ENCODE assay signal across 28 cellular contexts in genomic region chr3:128240232-128240631, GRCh38.
DNase-seq lines count a peak whose midpoint lies in the region; ATAC-seq, FAIRE-seq and TF ChIP-seq lines count a peak whose summit lies in the region.
"Had no signal": no experiment of that assay in that cellular context is flagged by ENCODE, and none has a peak within 500 bp of the region (broad histone marks: within the 10 kb centered on the region; RNA-seq: fewer than 3 reads in every experiment).

No MANE protein-coding gene starts in this region.

- no peaks in the 10 kb centered on the region for H3K36me3 Mint-ChIP-seq in Calu3 (ENCODE audit: insufficient read depth, unreplicated experiment)

- POLR2A ChIA-PET in Panc1 (lab: Charles Lee), result no interaction called here

- no peaks in the 10 kb centered on the region; the same call in 1 of the 2 replicates for H3K4me1 ChIP-seq in Panc1 (ENCODE audit: control insufficient read depth, insufficient read depth, low read length)

- H3K4me3 ChIP-seq in Panc1 (ENCODE audit: low read depth in 2 of 2, low read length in 2 of 2) (no peak overlapping the region), bronchial epithelial cell (ENCODE audit: low read depth, low read length) (no peak overlapping the region)
- H3K4me3 ChIP-seq: BLaER1, GM23248, MG63, SJCRH30 had no signal

- TF ChIP-seq CTCF in C4-2B (conservative IDR thresholded peaks at IDR 0.05) (no peak), Panc1 (IDR thresholded peaks at IDR 0.05) (no peak), bronchial epithelial cell (IDR thresholded peaks at IDR 0.05; ENCODE audit: insufficient read depth, low read length, severe bottlenecking) (no peak), Calu3 (IDR thresholded peaks at IDR 0.05; ENCODE audit: unreplicated experiment) (no peak)

- CTCF ChIA-PET in Panc1 (lab: Charles Lee) (no interaction called here), Calu3 (lab: Charles Lee) (no interaction called here)

- in situ Hi-C loops in Panc1 (cut with HindIII; ENCODE audit: low pct_unique_long_range_greater_than_20kb, low sequenced_read_pairs), result no loop called here

- ATAC-seq in Panc1 (peak; percentile 17; the same call in 1 of the 2 replicates), HG03108 (IDR thresholded peaks at IDR 0.05; ENCODE audit: unreplicated experiment) (no peak)
- ATAC-seq: PC-3, Right ventricle myocardium inferior, SK-N-SH treated with all-trans-retinoic acid at 6 μM for 48 hours had no signal

- intact Hi-C loops in Panc1 (cut with micrococcal nuclease; ENCODE audit: unreplicated experiment) (no loop called here), Calu3 (cut with micrococcal nuclease; ENCODE audit: unreplicated experiment) (no loop called here)

- no peaks in the 10 kb centered on the region for H3K9me3 ChIP-seq in Panc1 (ENCODE audit: control insufficient read depth, insufficient read depth, low read depth, low read length)
- H3K9me3 ChIP-seq: BLaER1, MG63, SJCRH30 had no signal

- H3K27ac ChIP-seq in C4-2B, result peak overlapping the region; percentile 91
- H3K27ac ChIP-seq in Panc1 (ENCODE audit: low read length), result no peak overlapping the region
- H3K27ac ChIP-seq: BLaER1, GM23248, SJCRH30 had no signal

- H3K9me3 Mint-ChIP-seq in Calu3 (ENCODE audit: low read depth, unreplicated experiment), result no peaks in the 10 kb centered on the region
- H3K9me3 Mint-ChIP-seq: CD8-positive, alpha-beta memory T cell had no signal

- no peak for TF ChIP-seq POLR2A in GM12891 (IDR thresholded peaks at IDR 0.05; ENCODE audit: low read depth, low read length)

- FAIRE-seq in GM12891 (lab: Jason Lieb, UNC) (no peak), bronchial epithelial cell (lab: Jason Lieb, UNC) (peak; percentile 43)
- FAIRE-seq: A204.1, HTR-8/SVneo had no signal

- H3K36me3 ChIP-seq in Panc1 (ENCODE audit: control insufficient read depth, insufficient read depth, low read length), result no peaks in the 10 kb centered on the region
- no peaks in the 10 kb centered on the region for H3K36me3 ChIP-seq in bronchial epithelial cell (ENCODE audit: control insufficient read depth, insufficient read depth, low read length)
- H3K36me3 ChIP-seq: BLaER1, MG63, SJCRH30 had no signal

- H3K27me3 ChIP-seq in Panc1 (ENCODE audit: control insufficient read depth, insufficient read depth, low read length) (no peaks in the 10 kb centered on the region), bronchial epithelial cell (ENCODE audit: control insufficient read depth, insufficient read depth, low read length) (no peaks in the 10 kb centered on the region)
- H3K27me3 ChIP-seq: BLaER1, MG63, SJCRH30 had no signal

- H3K4me3 Mint-ChIP-seq in Calu3 (ENCODE audit: low read depth, unreplicated experiment), result no peak overlapping the region

- no peak for DNase-seq in GM12891 (ENCODE audit: insufficient read length, low spot score)
- no peak for DNase-seq in Panc1 (ENCODE audit: low read depth, low spot score)
- DNase-seq in bronchial epithelial cell (ENCODE audit: low read depth), result no peak
- no peak for DNase-seq in amygdala (lab: John Stamatoyannopoulos, UW)
- DNase-seq in NAMALWA (ENCODE audit: low spot score), result no peak
- no peak for DNase-seq in Calu3
- DNase-seq: CD8-positive, alpha-beta memory T cell; DMS79 treated with DMSO at 0.1 percent for 48 hours; GF-D8; GM23248; H7; KG1; MG63; NCI-H1105 treated with DMSO at 0.1 percent for 48 hours; NCI-H146; NCI-H2029 treated with DMSO at 0.1 percent for 48 hours; NCI-H2227 treated with DMSO at 0.1 percent for 48 hours; NCI-H69; PC-3; SJCRH30; T-helper 2 cell had no signal

- H3K27me3 Mint-ChIP-seq in Calu3 (ENCODE audit: unreplicated experiment), result no peaks in the 10 kb centered on the region
- H3K27me3 Mint-ChIP-seq: CD8-positive, alpha-beta memory T cell had no signal

- BruUV-seq in Panc1 (replicated peaks; lab: Mats Ljungman, UMichigan) (no TSS peak), Calu3 (replicated peaks; lab: Mats Ljungman, UMichigan) (no TSS peak)

- H3K27ac Mint-ChIP-seq in Calu3 (ENCODE audit: unreplicated experiment), result no peak overlapping the region

- no peaks in the 10 kb centered on the region for H3K4me1 Mint-ChIP-seq in Calu3 (ENCODE audit: low read depth, unreplicated experiment)

TF ChIP-seq in GM12891, 5 proteins besides CTCF, POLR2A, EP300 and RAD21:
- TF ChIP-seq POLR2AphosphoS5 (IDR thresholded peaks at IDR 0.05; ENCODE audit: low read depth, low read length), result no peak
- no peak for TF ChIP-seq POU2F2 (IDR thresholded peaks at IDR 0.05; ENCODE audit: low read depth, low read length)
- TF ChIP-seq PAX5 (IDR thresholded peaks at IDR 0.05; ENCODE audit: insufficient read depth, low read length, severe bottlenecking), result no peak
- TF ChIP-seq TAF1 (IDR thresholded peaks at IDR 0.05; ENCODE audit: low read depth, low read length), result no peak
- TF ChIP-seq SPI1 (IDR thresholded peaks at IDR 0.05; ENCODE audit: low read depth, low read length), result peak; percentile 85
